Comparison of ENCODE assay signal across 16 cellular contexts in the genomic region with DNA sequence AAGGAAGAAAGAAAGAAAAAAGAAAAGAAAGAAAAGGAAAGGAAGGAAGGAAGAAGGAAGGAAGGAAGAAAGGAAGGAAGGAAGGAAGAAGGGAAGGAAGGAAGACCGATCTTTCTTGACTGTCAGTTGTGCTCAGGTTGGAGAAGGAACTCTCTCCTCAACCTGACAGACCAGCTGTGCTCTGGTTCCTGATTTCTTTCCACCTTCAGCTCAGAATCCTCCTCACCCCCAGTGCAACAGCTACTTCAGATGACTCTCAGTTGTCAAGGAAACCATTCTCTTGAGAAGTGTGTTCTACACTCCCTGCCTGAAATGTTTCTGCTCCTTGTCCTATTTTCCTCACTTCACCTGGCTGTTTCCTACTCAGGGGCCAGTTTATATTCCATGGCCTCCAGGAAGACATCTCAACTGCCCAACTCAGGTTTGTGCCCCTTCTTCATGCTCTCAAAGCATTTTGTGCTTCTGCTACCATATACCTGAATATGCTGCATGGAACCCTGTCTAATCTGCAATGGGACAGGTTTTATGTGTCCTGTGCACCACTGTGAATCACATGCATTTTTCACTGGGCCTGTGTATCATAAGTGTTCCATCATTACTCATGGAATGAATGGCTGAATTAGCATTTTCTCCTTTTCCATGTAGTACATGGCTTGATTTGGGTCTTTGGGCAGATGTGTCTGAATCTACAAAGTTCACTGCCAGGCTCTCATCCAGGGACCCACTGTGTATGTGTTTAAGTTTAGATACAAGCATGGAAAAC. TPM values are rescaled to one million over a fixed set of nuclear protein-coding genes. Genes with fewer than 3 reads are reported as not detected.
DNase-seq lines count a peak whose midpoint lies in the region; ATAC-seq and TF ChIP-seq lines count a peak whose summit lies in the region.
"Had no signal": no experiment of that assay in that cellular context is flagged by ENCODE, and none has a peak within 500 bp of the region (broad histone marks: within the 10 kb centered on the region; RNA-seq: fewer than 3 reads in every experiment).

No MANE protein-coding gene starts in this region.

- CTCF ChIA-PET in SK-N-SH (lab: Yijun Ruan, JAX) = no interaction called here

- WGBS in SK-N-SH (ENCODE audit: low lambda C conversion rate) = 90% methylated on average over 1 of the region's 1 CpG
- WGBS in gastroesophageal sphincter (ENCODE audit: low coverage in 1 of 2), 2 donors = 40 to 72% methylated on average over 1 of the region's 1 CpG

- H2AFZ ChIP-seq in SK-N-SH (ENCODE audit: low read depth) = no peak overlapping the region

- no peak for TF ChIP-seq CTCF in SK-N-SH (IDR thresholded peaks at IDR 0.05)
- no peak for TF ChIP-seq CTCF in foreskin keratinocyte (conservative IDR thresholded peaks at IDR 0.05)
- TF ChIP-seq CTCF in gastroesophageal sphincter (IDR thresholded peaks at IDR 0.05) = no peak

- POLR2A ChIA-PET in SK-N-SH (lab: Yijun Ruan, JAX) = no interaction called here

- DNase-seq in AG20443 (ENCODE audit: low spot score) (peak; percentile 17), ELR (ENCODE audit: low read depth) (peak; percentile 32), SK-N-SH (no peak), foreskin keratinocyte (no peak), COLO829 (ENCODE audit: low spot score) (no peak), cardiac septum (ENCODE audit: low spot score) (no peak)
- DNase-seq: CD8-positive, alpha-beta memory T cell; EL; NCI-H1105 treated with DMSO at 0.1 percent for 48 hours; NCI-H187 treated with DMSO at 0.1 percent for 48 hours; NCI-H446 treated with DMSO at 0.1 percent for 48 hours; T-cell had no signal

- H3F3A ChIP-seq in SK-N-SH (replicated peaks; ENCODE audit: insufficient read depth) = peaks cover 7% of the 10 kb centered on the region

- H3K9me2 ChIP-seq in SK-N-SH = no peaks in the 10 kb centered on the region

- ATAC-seq in foreskin keratinocyte = peak; percentile 63
- ATAC-seq in gastroesophageal sphincter = no peak
- ATAC-seq: T-cell had no signal

- no peaks in the 10 kb centered on the region for H3K36me3 ChIP-seq in SK-N-SH (replicated peaks in 1 of 2; ENCODE audit: control insufficient read depth in 1 of 2, insufficient read depth in 2 of 2, low read length in 1 of 2)
- no peaks in the 10 kb centered on the region for H3K36me3 ChIP-seq in gastroesophageal sphincter
- H3K36me3 ChIP-seq: BLaER1 treated with 17β-estradiol and CSF1 and Interleukin-3, amounts not matched to agents 10 nM and 100 nM; HAP-1 had no signal

- H4K20me1 ChIP-seq in SK-N-SH (ENCODE audit: insufficient read depth) = no peaks in the 10 kb centered on the region
- H4K20me1 ChIP-seq: BLaER1 treated with 17β-estradiol and CSF1 and Interleukin-3, amounts not matched to agents 10 nM and 100 nM had no signal

- TF ChIP-seq EP300 in SK-N-SH (IDR thresholded peaks at IDR 0.05; ENCODE audit: borderline replicate concordance in 1 of 2, low read depth in 1 of 2, low read length in 1 of 2) (no peak), gastroesophageal sphincter (IDR thresholded peaks at IDR 0.05) (no peak)

- intact Hi-C loops in cardiac septum (cut with DNase I) = no loop called here

- H3K27me3 ChIP-seq in SK-N-SH (ENCODE audit: insufficient read depth) = no peaks in the 10 kb centered on the region
- H3K27me3 ChIP-seq in foreskin keratinocyte = peaks cover 13% of the 10 kb centered on the region
- H3K27me3 ChIP-seq in gastroesophageal sphincter = no peaks in the 10 kb centered on the region
- H3K27me3 ChIP-seq: BLaER1 treated with 17β-estradiol and CSF1 and Interleukin-3, amounts not matched to agents 10 nM and 100 nM had no signal

- H3K9ac ChIP-seq in SK-N-SH = no peak overlapping the region
- H3K9ac ChIP-seq: BLaER1 treated with 17β-estradiol and CSF1 and Interleukin-3, amounts not matched to agents 10 nM and 100 nM had no signal

- no peak for TF ChIP-seq RAD21 in SK-N-SH (IDR thresholded peaks at IDR 0.05; ENCODE audit: low read length)

- peak overlapping the region; percentile 23; the same call in 1 of the 2 replicates for H3K4me2 ChIP-seq in SK-N-SH

- H3K4me1 ChIP-seq in SK-N-SH (ENCODE audit: control insufficient read depth in 1 of 2, insufficient read depth in 2 of 2, low read depth in 1 of 2, low read length in 1 of 2) = peaks cover 6 to 11% of the 10 kb centered on the region in 2 experiments; a peak in 2 of 4 replicates
- H3K4me1 ChIP-seq in foreskin keratinocyte = no peaks in the 10 kb centered on the region
- no peaks in the 10 kb centered on the region for H3K4me1 ChIP-seq in gastroesophageal sphincter
- H3K4me1 ChIP-seq: HAP-1 had no signal

- no peak for TF ChIP-seq POLR2A in gastroesophageal sphincter (IDR thresholded peaks at IDR 0.05)

- no peak overlapping the region for H3K4me3 ChIP-seq in SK-N-SH (ENCODE audit: low read depth in 2 of 2, low read length in 1 of 2)
- no peak overlapping the region for H3K4me3 ChIP-seq in gastroesophageal sphincter
- H3K4me3 ChIP-seq: BLaER1 treated with 17β-estradiol and CSF1 and Interleukin-3, amounts not matched to agents 10 nM and 100 nM; HAP-1 had no signal

- no peaks in the 10 kb centered on the region for H3K9me3 ChIP-seq in SK-N-SH
- no peaks in the 10 kb centered on the region for H3K9me3 ChIP-seq in gastroesophageal sphincter
- H3K9me3 ChIP-seq: BLaER1 treated with 17β-estradiol and CSF1 and Interleukin-3, amounts not matched to agents 10 nM and 100 nM; HAP-1 had no signal

- no peaks in the 10 kb centered on the region for H3K79me2 ChIP-seq in SK-N-SH (ENCODE audit: insufficient read depth)

- peak overlapping the region; percentile 76 to 80; a peak in 3 of 4 replicates for H3K27ac ChIP-seq in SK-N-SH (ENCODE audit: low read depth in 2 of 2, low read length in 1 of 2)
- H3K27ac ChIP-seq in foreskin keratinocyte = no peak overlapping the region
- H3K27ac ChIP-seq in gastroesophageal sphincter = no peak overlapping the region
- H3K27ac ChIP-seq: BLaER1 treated with 17β-estradiol and CSF1 and Interleukin-3, amounts not matched to agents 10 nM and 100 nM; HL-60 had no signal

TF ChIP-seq in SK-N-SH, 30 proteins besides CTCF, POLR2A, EP300 and RAD21 (continues in another document):
- TF ChIP-seq CHD2 (IDR thresholded peaks at IDR 0.05; ENCODE audit: low read length, partially characterized antibody) (no peak), NFIC (IDR thresholded peaks at IDR 0.05; ENCODE audit: borderline replicate concordance) (no peak), FOXJ3 (CRISPR knock-in tag; IDR thresholded peaks at IDR 0.05) (no peak), PBX3 (IDR thresholded peaks at IDR 0.05) (no peak), POLR2AphosphoS5 (IDR thresholded peaks at IDR 0.05; ENCODE audit: low read depth, low read length) (no peak), JUND (IDR thresholded peaks at IDR 0.05) (no peak), TCF12 (IDR thresholded peaks at IDR 0.05) (no peak), MEF2A (IDR thresholded peaks at IDR 0.05; ENCODE audit: borderline replicate concordance, low read depth) (no peak), ELF1 (IDR thresholded peaks at IDR 0.05) (no peak), RFX5 (IDR thresholded peaks at IDR 0.05; ENCODE audit: low read length) (no peak), TAF1 (IDR thresholded peaks at IDR 0.05; ENCODE audit: borderline replicate concordance, low read depth, low read length) (no peak), SIN3A (IDR thresholded peaks at IDR 0.05; ENCODE audit: borderline replicate concordance, low read depth, low read length) (no peak), FOXM1 (IDR thresholded peaks at IDR 0.05; ENCODE audit: low read depth) (no peak), GABPA (IDR thresholded peaks at IDR 0.05; ENCODE audit: low read depth) (no peak), GATA2 (CRISPR knock-in tag; IDR thresholded peaks at IDR 0.05) (no peak)
- TF ChIP-seq, protein P1, sequence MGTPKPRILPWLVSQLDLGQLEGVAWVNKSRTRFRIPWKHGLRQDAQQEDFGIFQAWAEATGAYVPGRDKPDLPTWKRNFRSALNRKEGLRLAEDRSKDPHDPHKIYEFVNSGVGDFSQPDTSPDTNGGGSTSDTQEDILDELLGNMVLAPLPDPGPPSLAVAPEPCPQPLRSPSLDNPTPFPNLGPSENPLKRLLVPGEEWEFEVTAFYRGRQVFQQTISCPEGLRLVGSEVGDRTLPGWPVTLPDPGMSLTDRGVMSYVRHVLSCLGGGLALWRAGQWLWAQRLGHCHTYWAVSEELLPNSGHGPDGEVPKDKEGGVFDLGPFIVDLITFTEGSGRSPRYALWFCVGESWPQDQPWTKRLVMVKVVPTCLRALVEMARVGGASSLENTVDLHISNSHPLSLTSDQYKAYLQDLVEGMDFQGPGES (IDR thresholded peaks at IDR 0.05; ENCODE audit: low read depth, low read length) = no peak
- TF ChIP-seq, protein P2, sequence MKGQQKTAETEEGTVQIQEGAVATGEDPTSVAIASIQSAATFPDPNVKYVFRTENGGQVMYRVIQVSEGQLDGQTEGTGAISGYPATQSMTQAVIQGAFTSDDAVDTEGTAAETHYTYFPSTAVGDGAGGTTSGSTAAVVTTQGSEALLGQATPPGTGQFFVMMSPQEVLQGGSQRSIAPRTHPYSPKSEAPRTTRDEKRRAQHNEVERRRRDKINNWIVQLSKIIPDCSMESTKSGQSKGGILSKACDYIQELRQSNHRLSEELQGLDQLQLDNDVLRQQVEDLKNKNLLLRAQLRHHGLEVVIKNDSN (IDR thresholded peaks at IDR 0.05; ENCODE audit: borderline replicate concordance, low read depth) = no peak
- TF ChIP-seq, protein P3, sequence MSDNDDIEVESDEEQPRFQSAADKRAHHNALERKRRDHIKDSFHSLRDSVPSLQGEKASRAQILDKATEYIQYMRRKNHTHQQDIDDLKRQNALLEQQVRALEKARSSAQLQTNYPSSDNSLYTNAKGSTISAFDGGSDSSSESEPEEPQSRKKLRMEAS (IDR thresholded peaks at IDR 0.05; ENCODE audit: low read depth) = no peak

RNA-seq across cellular contexts. Expression of gene DOCK10, which starts 32.8 kb away (rescaled TPM):
- 20.6 and 24.1 TPM in 2 replicates for polyA plus RNA-seq in SK-N-SH (2012; rRNA removed)
- 17.3 and 18.3 TPM in 2 replicates for polyA plus RNA-seq in SK-N-SH (2012; cell fraction: cytosol; rRNA removed)
- polyA plus RNA-seq in SK-N-SH (2012; cell fraction: nucleus; rRNA removed) = 39.5 and 50.7 TPM in 2 replicates
- total RNA-seq in foreskin keratinocyte = 8.7 and 9.8 TPM in 2 replicates
- polyA plus RNA-seq in foreskin keratinocyte = 1.9 and 2.3 TPM in 2 replicates
- 10 to 100 TPM in 2 of 4 donors, 1 to 10 TPM in 2; 3.6 to 12.6 (median 7.3) TPM for total RNA-seq in gastroesophageal sphincter
- total RNA-seq in cardiac septum = 2.6 TPM

Comparison
In these comparisons a context has a peak if more than half of its experiments do, and no peak if none do; other contexts are left out.
1. DNase-seq: peak in AG20443 (single experiment) and ELR (single experiment); none in SK-N-SH (single experiment), foreskin keratinocyte (0 of 2), COLO829 (single experiment) and cardiac septum (single experiment).
2. H3K27ac ChIP-seq: peak in SK-N-SH (2 of 2); none in foreskin keratinocyte (single experiment) and gastroesophageal sphincter (0 of 4).